40 cellular contexts compared by ENCODE assay signal in genomic region chr5:37136694-37137093, GRCh38.
"Had no signal": no experiment of that assay in that cellular context is flagged by ENCODE, and none has a peak within 500 bp of the region (broad histone marks: within the 10 kb centered on the region; RNA-seq: fewer than 3 reads in every experiment).

No MANE protein-coding gene starts in this region.

- FAIRE-seq: astrocyte, bronchial epithelial cell had no signal

- H3K36me3 ChIP-seq: breast epithelium had no signal

- H3K27me3 ChIP-seq: adrenal gland, ascending aorta, body of pancreas, brain microvascular endothelial cell, breast epithelium, cardiac muscle cell had no signal

- H3K27ac ChIP-seq: adrenal gland, ascending aorta, body of pancreas, brain microvascular endothelial cell, breast epithelium, cardiac muscle cell had no signal

- H3K27ac Mint-ChIP-seq: activated naive CD4-positive, alpha-beta T cell treated with anti-CD3 and anti-CD28 coated beads for 36 hours; activated naive CD4-positive, alpha-beta T cell treated with anti-CD3 and anti-CD28 coated beads, Interleukin-2, amount 10 ng/mL, durations not matched to agents 7 days and 5 days; activated naive CD4-positive, alpha-beta T cell treated with anti-CD3 and anti-CD28 coated beads, Interleukin-2, amount 50 U/mL, for 24 hours; activated naive CD4-positive, alpha-beta T cell treated with anti-CD3 and anti-CD28 coated beads, Interleukin-2, amount 50 U/mL, for 72 hours; activated naive CD8-positive, alpha-beta T cell; activated naive CD8-positive, alpha-beta T cell treated with anti-CD3 and anti-CD28 coated beads for 36 hours; activated naive CD8-positive, alpha-beta T cell treated with anti-CD3 and anti-CD28 coated beads, Interleukin-2, amount 10 ng/mL, durations not matched to agents 7 days and 5 days; activated naive CD8-positive, alpha-beta T cell treated with anti-CD3 and anti-CD28 coated beads, Interleukin-2, amount 50 U/mL, for 24 hours; activated T-cell treated with anti-CD3 and anti-CD28 coated beads, Interleukin-2, amount 50 U/mL, for 24 hours; activated T-cell treated with anti-CD3 and anti-CD28 coated beads, Interleukin-2, amount 50 U/mL, for 72 hours; activated T-helper 1 cell treated with anti-CD3 and anti-CD28 coated beads, Interleukin-12 subunit alpha, Interleukin-12 subunit beta, Interleukin-2, Interleukin-4 antibody, amounts not matched to agents 30 ng/mL and 10 ng/mL and 1 ng/mL, durations not matched to agents 14 hours and 24 hours and 36 hours; activated T-helper 17 cell treated with anti-CD3 and anti-CD28 coated beads, Interleukin-2, amount 50 U/mL, for 72 hours; activated T-helper 2 cell treated with anti-CD3 and anti-CD28 coated beads, Interferon-gamma antibody, Interleukin-2, Interleukin-4, amounts not matched to agents 10 μg/mL and 5 μg/mL and 100 μg/mL, durations not matched to agents 14 hours and 24 hours and 36 hours; brain had no signal

- H3K4me1 ChIP-seq: adrenal gland, ascending aorta, body of pancreas, breast epithelium had no signal

- ATAC-seq: activated naive CD4-positive, alpha-beta T cell treated with anti-CD3 and anti-CD28 coated beads, Interleukin-2, amount 50 U/mL, for 72 hours; activated naive CD8-positive, alpha-beta T cell treated with anti-CD3 and anti-CD28 coated beads, Interleukin-2, amount 50 U/mL, for 24 hours; activated T-cell treated with anti-CD3 and anti-CD28 coated beads, Interleukin-2, amount 50 U/mL, for 4 hours; activated T-cell treated with anti-CD3 and anti-CD28 coated beads, Interleukin-2, amount 50 U/mL, for 72 hours; activated T-helper 17 cell treated with anti-CD3 and anti-CD28 coated beads, Interleukin-2, amount 50 U/mL, for 72 hours; body of pancreas had no signal

- DNase-seq: activated effector memory CD4-positive, alpha-beta T cell treated with anti-CD3 and anti-CD28 coated beads, Interleukin-2, amount 50 U/mL, for 16 hours; activated effector memory CD4-positive, alpha-beta T cell treated with Interleukin-2 at 50 U/mL for 16 hours; activated gamma-delta T cell; activated gamma-delta T cell treated with Interleukin-2 at 50 U/mL for 16 hours; activated naive CD4-positive, alpha-beta T cell; activated naive CD4-positive, alpha-beta T cell treated with anti-CD3 and anti-CD28 coated beads for 36 hours; activated naive CD4-positive, alpha-beta T cell treated with anti-CD3 and anti-CD28 coated beads, Interleukin-2, amount 10 ng/mL, durations not matched to agents 7 days and 5 days; activated naive CD4-positive, alpha-beta T cell treated with anti-CD3 and anti-CD28 coated beads, Interleukin-2, amount 50 U/mL, for 16 hours; activated naive CD4-positive, alpha-beta T cell treated with Interleukin-2 at 50 U/mL for 16 hours; activated naive CD8-positive, alpha-beta T cell treated with anti-CD3 and anti-CD28 coated beads for 36 hours; activated naive CD8-positive, alpha-beta T cell treated with anti-CD3 and anti-CD28 coated beads, Interleukin-2, amount 10 ng/mL, durations not matched to agents 7 days and 5 days; activated naive CD8-positive, alpha-beta T cell treated with anti-CD3 and anti-CD28 coated beads, Interleukin-2, amount 50 U/mL, for 24 hours; activated T-cell treated with anti-CD3 and anti-CD28 coated beads for 4 hours; activated T-cell treated with anti-CD3 and anti-CD28 coated beads, Interleukin-2, amount 50 U/mL, for 1 hour; activated T-cell treated with anti-CD3 and anti-CD28 coated beads, Interleukin-2, amount 50 U/mL, for 24 hours; activated T-cell treated with anti-CD3 and anti-CD28 coated beads, Interleukin-2, amount 50 U/mL, for 4 hours; activated T-cell treated with anti-CD3 and anti-CD28 coated beads, Interleukin-2, amount 50 U/mL, for 48 hours; activated T-cell treated with anti-CD3 and anti-CD28 coated beads, Interleukin-2, amount 50 U/mL, for 72 hours; adrenal gland; amniotic stem cell; amygdala; anterior cingulate cortex; aorta; body of pancreas; brain microvascular endothelial cell; caudate nucleus; central memory CD4-positive, alpha-beta T cell had no signal

- H3K4me3 Mint-ChIP-seq: activated naive CD4-positive, alpha-beta T cell treated with anti-CD3 and anti-CD28 coated beads for 36 hours; activated naive CD4-positive, alpha-beta T cell treated with anti-CD3 and anti-CD28 coated beads, Interleukin-2, amount 10 ng/mL, durations not matched to agents 7 days and 5 days; activated naive CD4-positive, alpha-beta T cell treated with anti-CD3 and anti-CD28 coated beads, Interleukin-2, amount 50 U/mL, for 24 hours; activated naive CD8-positive, alpha-beta T cell; activated naive CD8-positive, alpha-beta T cell treated with anti-CD3 and anti-CD28 coated beads for 36 hours; activated naive CD8-positive, alpha-beta T cell treated with anti-CD3 and anti-CD28 coated beads, Interleukin-2, amount 10 ng/mL, durations not matched to agents 7 days and 5 days; activated naive CD8-positive, alpha-beta T cell treated with anti-CD3 and anti-CD28 coated beads, Interleukin-2, amount 50 U/mL, for 24 hours; activated T-cell treated with anti-CD3 and anti-CD28 coated beads, Interleukin-2, amount 50 U/mL, for 24 hours; activated T-cell treated with anti-CD3 and anti-CD28 coated beads, Interleukin-2, amount 50 U/mL, for 4 hours; activated T-cell treated with anti-CD3 and anti-CD28 coated beads, Interleukin-2, amount 50 U/mL, for 72 hours; activated T-helper 1 cell treated with anti-CD3 and anti-CD28 coated beads, Interleukin-12 subunit alpha, Interleukin-12 subunit beta, Interleukin-2, Interleukin-4 antibody, amounts not matched to agents 30 ng/mL and 10 ng/mL and 1 ng/mL, durations not matched to agents 14 hours and 24 hours and 36 hours; activated T-helper 17 cell treated with anti-CD3 and anti-CD28 coated beads, Interleukin-2, amount 50 U/mL, for 72 hours; brain; central memory CD8-positive, alpha-beta T cell had no signal

- H3K27me3 Mint-ChIP-seq: activated naive CD4-positive, alpha-beta T cell treated with anti-CD3 and anti-CD28 coated beads, Interleukin-2, amount 10 ng/mL, durations not matched to agents 7 days and 5 days; activated naive CD4-positive, alpha-beta T cell treated with anti-CD3 and anti-CD28 coated beads, Interleukin-2, amount 50 U/mL, for 24 hours; activated naive CD8-positive, alpha-beta T cell; activated naive CD8-positive, alpha-beta T cell treated with anti-CD3 and anti-CD28 coated beads for 36 hours; activated naive CD8-positive, alpha-beta T cell treated with anti-CD3 and anti-CD28 coated beads, Interleukin-2, amount 10 ng/mL, durations not matched to agents 7 days and 5 days; activated naive CD8-positive, alpha-beta T cell treated with anti-CD3 and anti-CD28 coated beads, Interleukin-2, amount 50 U/mL, for 24 hours; activated T-cell treated with anti-CD3 and anti-CD28 coated beads, Interleukin-2, amount 50 U/mL, for 24 hours; activated T-helper 17 cell treated with anti-CD3 and anti-CD28 coated beads, Interleukin-2, amount 50 U/mL, for 72 hours; brain; central memory CD8-positive, alpha-beta T cell had no signal

- H3K9me3 ChIP-seq: adrenal gland, ascending aorta, body of pancreas, breast epithelium had no signal

- H3K4me1 Mint-ChIP-seq: activated naive CD4-positive, alpha-beta T cell treated with anti-CD3 and anti-CD28 coated beads, Interleukin-2, amount 10 ng/mL, durations not matched to agents 7 days and 5 days; activated naive CD4-positive, alpha-beta T cell treated with anti-CD3 and anti-CD28 coated beads, Interleukin-2, amount 50 U/mL, for 24 hours; activated naive CD8-positive, alpha-beta T cell treated with anti-CD3 and anti-CD28 coated beads for 36 hours; activated naive CD8-positive, alpha-beta T cell treated with anti-CD3 and anti-CD28 coated beads, Interleukin-2, amount 10 ng/mL, durations not matched to agents 7 days and 5 days; activated naive CD8-positive, alpha-beta T cell treated with anti-CD3 and anti-CD28 coated beads, Interleukin-2, amount 50 U/mL, for 24 hours; activated T-helper 17 cell treated with anti-CD3 and anti-CD28 coated beads, Interleukin-2, amount 50 U/mL, for 72 hours; brain; central memory CD8-positive, alpha-beta T cell had no signal

- H3K4me3 ChIP-seq: adrenal gland, ascending aorta, body of pancreas, breast epithelium, cardiac muscle cell had no signal
